17 cellular contexts compared by ENCODE assay signal in genomic region chr13:106990594-106990993, GRCh38.
DNase-seq lines count a peak whose midpoint lies in the region; ATAC-seq and TF ChIP-seq lines count a peak whose summit lies in the region.
"Had no signal": no experiment of that assay in that cellular context is flagged by ENCODE, and none has a peak within 500 bp of the region (broad histone marks: within the 10 kb centered on the region; RNA-seq: fewer than 3 reads in every experiment).

No MANE protein-coding gene starts in this region.

- H3K36me3 ChIP-seq in OCI-LY7 (ENCODE audit: insufficient read depth, low read length) (no peaks in the 10 kb centered on the region), heart left ventricle (no peaks in the 10 kb centered on the region)

- CTCF ChIA-PET in OCI-LY7 (lab: Charles Lee; ENCODE audit: unreplicated experiment) = no interaction called here

- H3K27ac ChIP-seq in OCI-LY7 (ENCODE audit: low read depth, low read length, poor library complexity, severe bottlenecking) (peak overlapping the region; percentile 32), heart left ventricle (no peak overlapping the region)
- H3K27ac ChIP-seq: 22Rv1, C4-2B, GM23248, HL-60 had no signal

- H3K4me1 ChIP-seq in OCI-LY7 (ENCODE audit: insufficient read depth, low read length, poor library complexity, severe bottlenecking) (peaks cover 34% of the 10 kb centered on the region), heart left ventricle (peaks cover 0 to 18% (median 0%) of the 10 kb centered on the region in 12 donors)

- no peaks in the 10 kb centered on the region for H3K79me2 ChIP-seq in OCI-LY7 (ENCODE audit: insufficient read depth, low read depth, low read length)

- H3K27me3 ChIP-seq in heart left ventricle = no peaks in the 10 kb centered on the region

- no peaks in the 10 kb centered on the region for H3K9me2 ChIP-seq in OCI-LY7 (ENCODE audit: insufficient read depth, low read length)

- POLR2A ChIA-PET in OCI-LY7 (lab: Charles Lee) = no interaction called here

- no peak for TF ChIP-seq POLR2A in heart left ventricle (IDR thresholded peaks at IDR 0.05)

- no TSS peak for BruUV-seq in OCI-LY7 (replicated peaks; lab: Mats Ljungman, UMichigan)

- DNase-seq in AG10803 (ENCODE audit: low read depth) (peak; percentile 44), GM04503 (ENCODE audit: low read depth) (peak; percentile 30), OCI-LY7 (ENCODE audit: low spot score) (no peak), dedifferentiated amniotic fluid mesenchymal stem cell (ENCODE audit: extremely low spot score) (peak; percentile 34), NCI-H2171 treated with DMSO at 0.1 percent for 48 hours (lab: John Stamatoyannopoulos, UW) (no peak), heart left ventricle (no peak), progenitor cell of endocrine pancreas (ENCODE audit: low spot score, unreplicated experiment) (no peak)
- DNase-seq: CD4-positive, alpha-beta memory T cell; DMS79; EL; GM23248; H7 had no signal

- TF ChIP-seq CTCF in AG10803 (conservative IDR thresholded peaks at IDR 0.05; ENCODE audit: low read length) (no peak), OCI-LY7 (conservative IDR thresholded peaks at IDR 0.05; ENCODE audit: low read length) (no peak), heart left ventricle (IDR thresholded peaks at IDR 0.05) (no peak), progenitor cell of endocrine pancreas (IDR thresholded peaks at IDR 0.05; ENCODE audit: unreplicated experiment) (no peak)

- no peak for ATAC-seq in heart left ventricle
- no peak for ATAC-seq in HG03097 (IDR thresholded peaks at IDR 0.05; ENCODE audit: low FRiP score, unreplicated experiment)
- ATAC-seq: K562 had no signal

- no peak overlapping the region for H3K4me3 Mint-ChIP-seq in progenitor cell of endocrine pancreas (ENCODE audit: low read depth)
- H3K4me3 Mint-ChIP-seq: CD4-positive, alpha-beta memory T cell had no signal

- H3K27ac Mint-ChIP-seq in progenitor cell of endocrine pancreas = no peak overlapping the region
- H3K27ac Mint-ChIP-seq: CD4-positive, alpha-beta memory T cell had no signal

- intact Hi-C loops in OCI-LY7 (cut with micrococcal nuclease; ENCODE audit: unreplicated experiment) (loop anchor here (5.0 kb wide), 1 partner anchor 73 kb away; no protein-coding TSS in a partner anchor), heart left ventricle (cut with DNase I) (no loop called here)

- WGBS in heart left ventricle, 4 donors = 96 to 100% (median 97%) methylated on average over 1 of the region's 1 CpG

- H3K4me3 ChIP-seq in AG10803 (ENCODE audit: low read length) (no peak overlapping the region), OCI-LY7 (ENCODE audit: low read depth, low read length, poor library complexity, severe bottlenecking) (no peak overlapping the region), heart left ventricle (no peak overlapping the region)
- H3K4me3 ChIP-seq: GM23248, K562 had no signal

- H2AFZ ChIP-seq in OCI-LY7 (ENCODE audit: low read length) = peak overlapping the region; percentile 79
- H2AFZ ChIP-seq: GM23248 had no signal

- no peaks in the 10 kb centered on the region for H4K20me1 ChIP-seq in OCI-LY7 (ENCODE audit: insufficient read depth, low read length)

- peaks cover 8% of the 10 kb centered on the region for H3K4me1 Mint-ChIP-seq in progenitor cell of endocrine pancreas (ENCODE audit: low read depth)
- H3K4me1 Mint-ChIP-seq: CD4-positive, alpha-beta memory T cell had no signal

- H3K9me3 Mint-ChIP-seq in progenitor cell of endocrine pancreas (ENCODE audit: low read depth) = no peaks in the 10 kb centered on the region

- H3K27me3 Mint-ChIP-seq in progenitor cell of endocrine pancreas = no peaks in the 10 kb centered on the region
- H3K27me3 Mint-ChIP-seq: CD4-positive, alpha-beta memory T cell had no signal

- H3K4me2 ChIP-seq in OCI-LY7 (ENCODE audit: low read length) = 0 out of 2 replicates have a peak overlapping the region, but pooled peaks have one; percentile 17

- no peaks in the 10 kb centered on the region for H3K36me3 Mint-ChIP-seq in progenitor cell of endocrine pancreas (ENCODE audit: insufficient read depth)
- H3K36me3 Mint-ChIP-seq: CD4-positive, alpha-beta memory T cell had no signal

- H3K9me3 ChIP-seq in OCI-LY7 (ENCODE audit: low read length) (no peaks in the 10 kb centered on the region), heart left ventricle (no peaks in the 10 kb centered on the region)

Comparison
In these comparisons a context has a peak if more than half of its experiments do, and no peak if none do; other contexts are left out.
1. DNase-seq: peak in AG10803 (single experiment), GM04503 (single experiment) and dedifferentiated amniotic fluid mesenchymal stem cell (single experiment); none in OCI-LY7 (single experiment), NCI-H2171 treated with DMSO at 0.1 percent for 48 hours (single experiment), heart left ventricle (0 of 5) and progenitor cell of endocrine pancreas (single experiment).